8 cellular contexts compared by ENCODE assay signal in the genomic region with DNA sequence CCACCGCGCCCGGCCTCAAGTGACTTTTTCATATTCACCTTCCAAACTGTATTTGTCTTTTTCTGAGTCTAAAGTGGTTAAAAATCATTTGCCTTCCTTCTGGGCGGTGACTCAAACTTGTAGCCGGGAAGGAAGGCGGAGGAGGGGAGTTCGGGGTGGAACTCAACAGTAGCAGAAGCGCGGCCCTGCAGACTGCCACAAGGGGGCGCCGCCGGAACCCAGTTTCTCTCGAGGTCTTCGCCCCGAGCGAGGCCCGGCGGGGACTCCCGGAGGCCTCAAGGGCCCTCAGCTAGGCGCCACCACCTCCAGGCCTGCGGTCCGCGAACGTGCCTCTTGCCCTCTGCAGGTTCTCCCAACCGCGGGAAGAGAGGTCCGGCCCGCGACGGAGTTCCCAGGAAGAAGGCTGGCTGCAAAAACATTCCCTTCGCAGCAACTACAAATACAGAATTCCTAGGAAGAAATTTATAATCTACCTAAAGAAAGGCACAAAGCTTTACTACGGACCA. TPM values are rescaled to one million over a fixed set of nuclear protein-coding genes. Genes with fewer than 3 reads are reported as not detected.
A peak's percentile ranks its signal among the peaks of the same experiment; 100 is the strongest.
DNase-seq lines count a peak whose midpoint lies in the region; ATAC-seq and TF ChIP-seq lines count a peak whose summit lies in the region.

No MANE protein-coding gene starts in this region.

- no peak overlapping the region for H2AFZ ChIP-seq in OCI-LY7 (ENCODE audit: low read length)

- H3K4me2 ChIP-seq in OCI-LY7 (ENCODE audit: low read length): no peak overlapping the region

- H4K20me1 ChIP-seq in OCI-LY7 (ENCODE audit: insufficient read depth, low read length): no peaks in the 10 kb centered on the region

- BruUV-seq in OCI-LY7 (replicated peaks; lab: Mats Ljungman, UMichigan): no TSS peak

- H3K36me3 Mint-ChIP-seq in nephron (ENCODE audit: low read depth): no peaks in the 10 kb centered on the region

- H3K27me3 ChIP-seq in BE2C (no peaks in the 10 kb centered on the region), esophagus squamous epithelium (peaks cover 0 to 36% (median 0%) of the 10 kb centered on the region in 4 donors)

- H3K36me3 ChIP-seq in BE2C (no peaks in the 10 kb centered on the region), OCI-LY7 (ENCODE audit: insufficient read depth, low read length) (no peaks in the 10 kb centered on the region), esophagus squamous epithelium (no peaks in the 10 kb centered on the region)

- no peaks in the 10 kb centered on the region for H3K4me1 ChIP-seq in BE2C
- no peaks in the 10 kb centered on the region for H3K4me1 ChIP-seq in OCI-LY7 (ENCODE audit: insufficient read depth, low read length, poor library complexity, severe bottlenecking)
- H3K4me1 ChIP-seq in esophagus squamous epithelium: peaks cover 0 to 8% (median 0%) of the 10 kb centered on the region in 3 donors

- H3K27me3 Mint-ChIP-seq in nephron (ENCODE audit: low read depth): peaks cover 45% of the 10 kb centered on the region

- peak; percentile 80 for TF ChIP-seq CTCF in BE2C (IDR thresholded peaks at IDR 0.05; ENCODE audit: low read depth, low read length)
- TF ChIP-seq CTCF in OCI-LY7 (conservative IDR thresholded peaks at IDR 0.05; ENCODE audit: low read length): peak; percentile 82
- TF ChIP-seq CTCF in esophagus squamous epithelium (IDR thresholded peaks at IDR 0.05): peak; percentile 75 to 92 (median 88)
- TF ChIP-seq CTCF in nephron (IDR thresholded peaks at IDR 0.05; ENCODE audit: unreplicated experiment in 3 of 3): peak; percentile 96 to 98 (median 97)

- no peaks in the 10 kb centered on the region for H3K4me1 Mint-ChIP-seq in nephron

- no peak overlapping the region for H3K27ac ChIP-seq in OCI-LY7 (ENCODE audit: low read depth, low read length, poor library complexity, severe bottlenecking)
- no peak overlapping the region for H3K27ac ChIP-seq in esophagus squamous epithelium

- 8 to 29% methylated on average over 4 to 16 of the region's 32 CpGs for WGBS in esophagus squamous epithelium, 2 donors

- H3K9me3 Mint-ChIP-seq in nephron: peaks cover 6% of the 10 kb centered on the region

- peak overlapping the region; percentile 33 to 45 (median 42) for H3K4me3 Mint-ChIP-seq in nephron

- intact Hi-C loops in OCI-LY7 (cut with micrococcal nuclease; ENCODE audit: unreplicated experiment): loop anchor here (2.0 to 5.0 kb wide), 2 partner anchors 74 to 139 kb away; no protein-coding TSS in a partner anchor
- intact Hi-C loops in esophagus squamous epithelium (cut with DNase I): no loop called here

- POLR2A ChIA-PET in OCI-LY7 (lab: Charles Lee): interaction anchor here (0.6 kb wide), 1 partner anchor 549 kb away, joined by 3 read pairs; no protein-coding TSS in a partner anchor

- H3K27ac Mint-ChIP-seq in nephron: peak overlapping the region in 1 of 3 experiments; percentile 7

- H3K79me2 ChIP-seq in OCI-LY7 (ENCODE audit: insufficient read depth, low read depth, low read length): no peaks in the 10 kb centered on the region

- no peaks in the 10 kb centered on the region for H3K9me3 ChIP-seq in BE2C
- no peaks in the 10 kb centered on the region for H3K9me3 ChIP-seq in OCI-LY7 (ENCODE audit: low read length)
- no peaks in the 10 kb centered on the region for H3K9me3 ChIP-seq in esophagus squamous epithelium

- H3K9me2 ChIP-seq in OCI-LY7 (ENCODE audit: insufficient read depth, low read length): no peaks in the 10 kb centered on the region

- no peak overlapping the region; the same call in 1 of the 2 replicates for H3K4me3 ChIP-seq in BE2C (ENCODE audit: low read depth, low read length)
- no peak overlapping the region for H3K4me3 ChIP-seq in OCI-LY7 (ENCODE audit: low read depth, low read length, poor library complexity, severe bottlenecking)
- H3K4me3 ChIP-seq in esophagus squamous epithelium: peak overlapping the region in 1 of 4 donors; percentile 43

- CTCF ChIA-PET in OCI-LY7 (lab: Charles Lee; ENCODE audit: unreplicated experiment): no interaction called here

- DNase-seq in BE2C: peak; percentile 93
- peak; percentile 64 for DNase-seq in OCI-LY7 (ENCODE audit: low spot score)
- DNase-seq in activated T-cell treated with anti-CD3 and anti-CD28 coated beads, Interleukin-2, amount 50 U/mL, for 1 hour: peak; percentile 88
- DNase-seq in esophagus squamous epithelium (lab: John Stamatoyannopoulos, UW): no peak
- peak; percentile 51 to 79 (median 72) for DNase-seq in stimulated activated naive CD4-positive, alpha-beta T cell (lab: John Stamatoyannopoulos, UW)

- TF ChIP-seq POLR2A in esophagus squamous epithelium (IDR thresholded peaks at IDR 0.05): no peak

- ATAC-seq in GM18907 (IDR thresholded peaks at IDR 0.05; ENCODE audit: unreplicated experiment): peak; percentile 87
- peak; percentile 84 for ATAC-seq in HG03342 (IDR thresholded peaks at IDR 0.05; ENCODE audit: unreplicated experiment)

RNA-seq across cellular contexts. Expression of gene ITM2C, which starts 16.8 kb away (rescaled TPM):
- polyA plus RNA-seq in BE2C (2012; ENCODE audit: insufficient read depth, insufficient read length, low read depth): 1,292 TPM
- not detected in 2 replicates for total RNA-seq in OCI-LY7 (2014; rRNA removed; shearing (Covaris generic))
- total RNA-seq in OCI-LY7 (2022) (not detected in 2 replicates), esophagus squamous epithelium (10 to 100 TPM in 2 of 4 donors, 1 to 10 TPM in 2; 3.8 to 31.9 (median 10.3) TPM)

Comparison
In these comparisons a context has a peak if more than half of its experiments do, and no peak if none do; other contexts are left out.
1. RNA of gene ITM2C, which starts 16.8 kb away (total RNA-seq): 3.8 to 31.9 TPM in esophagus squamous epithelium; not detected in OCI-LY7; every median in the first group is over 4 times any median in the second.
2. Peak in every context shown above with its lines, with median percentiles within 50 percentile points of each other: CTCF ChIP-seq.